8 cellular contexts compared by ENCODE assay signal in genomic region chr11:30585067-30585891, GRCh38. TPM values are rescaled to one million over a fixed set of nuclear protein-coding genes. Genes with fewer than 3 reads are reported as not detected.
A peak's percentile ranks its signal among the peaks of the same experiment; 100 is the strongest.
DNase-seq lines count a peak whose midpoint lies in the region; ATAC-seq and TF ChIP-seq lines count a peak whose summit lies in the region.

No MANE protein-coding gene starts in this region.

- no peak overlapping the region for H3K27ac ChIP-seq in CD8-positive, alpha-beta memory T cell (ENCODE audit: low read depth, low read length)
- H3K27ac ChIP-seq in H9 (ENCODE audit: insufficient read length, low read depth, low read length), result no peak overlapping the region
- no peak overlapping the region for H3K27ac ChIP-seq in osteoblast (ENCODE audit: low read depth, low read length)

- H3K23ac ChIP-seq in H9 (ENCODE audit: insufficient read length, low read depth, low read length), result no peak overlapping the region

- H4K5ac ChIP-seq in H9 (ENCODE audit: insufficient read length, low read depth, low read length), result no peak overlapping the region

- H4K91ac ChIP-seq in H9 (ENCODE audit: insufficient read length, low read depth, low read length), result no peak overlapping the region

- intact Hi-C loops in Right ventricle myocardium inferior (cut with DNase I), result loop anchor here (5.0 kb wide), 2 partner anchors 238 to 272 kb away; no protein-coding TSS in a partner anchor

- POLR2A ChIA-PET in CD8-positive, alpha-beta memory T cell (lab: Charles Lee), result no interaction called here

- peak overlapping the region; percentile 20 for H3K9ac ChIP-seq in H9 (ENCODE audit: extremely low read depth, insufficient read length, low read length)

- no peaks in the 10 kb centered on the region for H3K27me3 ChIP-seq in CD8-positive, alpha-beta memory T cell (ENCODE audit: insufficient read depth, low read length, poor library complexity, severe bottlenecking)
- H3K27me3 ChIP-seq in H9 (ENCODE audit: insufficient read depth, low read length) (peaks cover 7% of the 10 kb centered on the region; the same call in 1 of the 2 replicates), osteoblast (ENCODE audit: insufficient read depth, low read length) (peaks cover 33% of the 10 kb centered on the region)

- no peaks in the 10 kb centered on the region for H3K4me1 ChIP-seq in CD8-positive, alpha-beta memory T cell (ENCODE audit: insufficient read depth, low read length)
- H3K4me1 ChIP-seq in H9 (ENCODE audit: insufficient read depth, low read length) (peaks cover 4% of the 10 kb centered on the region; the same call in 1 of the 2 replicates), osteoblast (ENCODE audit: insufficient read depth, low read length) (no peaks in the 10 kb centered on the region)

- H3K4me1 Mint-ChIP-seq in CD8-positive, alpha-beta memory T cell, result peaks cover 3 to 10% (median 6%) of the 10 kb centered on the region in 3 donors
- H3K4me1 Mint-ChIP-seq in H9, result peaks cover 19 to 29% of the 10 kb centered on the region in 2 experiments

- H3K79me1 ChIP-seq in H9 (ENCODE audit: insufficient read depth, low read depth, low read length, poor library complexity, severe bottlenecking), result no peaks in the 10 kb centered on the region

- H2BK20ac ChIP-seq in H9 (ENCODE audit: low read depth, low read length, poor library complexity, severe bottlenecking), result no peak overlapping the region

- H3K4me2 ChIP-seq in H9 (ENCODE audit: insufficient read depth, insufficient read length, low read length) (peak overlapping the region; percentile 85), osteoblast (ENCODE audit: insufficient read depth, low read length) (peak overlapping the region; percentile 36)

- H3K9me3 Mint-ChIP-seq in CD8-positive, alpha-beta memory T cell, result peaks cover 0 to 6% (median 0%) of the 10 kb centered on the region in 5 donors
- H3K9me3 Mint-ChIP-seq in H9, result no peaks in the 10 kb centered on the region; a peak in 1 of 5 replicates

- peaks cover 0 to 2% (median 0%) of the 10 kb centered on the region in 3 donors for H3K36me3 Mint-ChIP-seq in CD8-positive, alpha-beta memory T cell
- H3K36me3 Mint-ChIP-seq in H9 (ENCODE audit: insufficient read depth in 1 of 3, low read depth in 3 of 3), result peaks cover 0 to under 1% (median 0%) of the 10 kb centered on the region in 3 experiments; a peak in 2 of 7 replicates

- TF ChIP-seq CTCF in H9 (conservative IDR thresholded peaks at IDR 0.05) (no peak), osteoblast (IDR thresholded peaks at IDR 0.05; ENCODE audit: extremely low read depth, low read depth, low read length) (no peak)

- no peaks in the 10 kb centered on the region for H4K20me1 ChIP-seq in H9 (ENCODE audit: control insufficient read depth, insufficient read depth, insufficient read length)
- no peaks in the 10 kb centered on the region for H4K20me1 ChIP-seq in osteoblast (ENCODE audit: insufficient read depth, low read length)

- H2BK5ac ChIP-seq in H9 (ENCODE audit: insufficient read length, low read length), result no peak overlapping the region

- H2BK12ac ChIP-seq in H9 (ENCODE audit: insufficient read length, low read depth, low read length), result peak overlapping the region; percentile 78

- no peak overlapping the region for H3K4ac ChIP-seq in H9 (ENCODE audit: low read depth, low read length)

- H3K79me2 ChIP-seq in H9 (ENCODE audit: insufficient read depth, low read length) (peaks cover 2% of the 10 kb centered on the region; the same call in 1 of the 2 replicates), osteoblast (ENCODE audit: insufficient read depth, low read length) (no peaks in the 10 kb centered on the region)

- peak overlapping the region in 2 of 8 donors; percentile 43 to 82 for H3K27ac Mint-ChIP-seq in CD8-positive, alpha-beta memory T cell
- 0 out of 7 replicates have a peak overlapping the region, but pooled peaks of 1 of the 3 experiments have one; percentile 22 for H3K27ac Mint-ChIP-seq in H9

- H3K36me3 ChIP-seq in CD8-positive, alpha-beta memory T cell (ENCODE audit: insufficient read depth, low read length), result no peaks in the 10 kb centered on the region
- no peaks in the 10 kb centered on the region for H3K36me3 ChIP-seq in osteoblast (ENCODE audit: insufficient read depth, low read length)

- H2AK5ac ChIP-seq in H9 (ENCODE audit: insufficient read length, low read length), result no peak overlapping the region

- no peak overlapping the region for H3K18ac ChIP-seq in H9 (ENCODE audit: insufficient read length, low read depth, low read length)

- peaks cover 21% of the 10 kb centered on the region for H3K23me2 ChIP-seq in H9 (ENCODE audit: insufficient read length, low read depth, low read length, poor library complexity, severe bottlenecking)

- H3K27me3 Mint-ChIP-seq in CD8-positive, alpha-beta memory T cell, result peaks cover 19 to 48% of the 10 kb centered on the region in 2 donors
- H3K27me3 Mint-ChIP-seq in H9 (ENCODE audit: low read depth), result peaks cover 64% of the 10 kb centered on the region

- no peak overlapping the region for H2BK120ac ChIP-seq in H9 (ENCODE audit: low read depth, low read length, poor library complexity, severe bottlenecking)

- CTCF ChIA-PET in CD8-positive, alpha-beta memory T cell (lab: Charles Lee), result no interaction called here

- no peaks in the 10 kb centered on the region for H3K9me3 ChIP-seq in CD8-positive, alpha-beta memory T cell (ENCODE audit: low read length)
- H3K9me3 ChIP-seq in H9 (ENCODE audit: control insufficient read depth, low read depth, low read length) (no peaks in the 10 kb centered on the region), osteoblast (ENCODE audit: low read depth, low read length) (no peaks in the 10 kb centered on the region)

- H3K56ac ChIP-seq in H9 (ENCODE audit: insufficient read length, low read depth, low read length), result no peak overlapping the region

- no CpG with 5 or more reads among the region's 76 CpGs for WGBS in H9 (ENCODE audit: extremely low coverage, insufficient read length, low lambda C conversion rate)

- no peak overlapping the region for H3K4me3 ChIP-seq in CD8-positive, alpha-beta memory T cell (ENCODE audit: low read length)
- peak overlapping the region; percentile 25 for H3K4me3 ChIP-seq in osteoblast (ENCODE audit: insufficient read depth, low read length)

- H2AFZ ChIP-seq in H9 (ENCODE audit: low read length) (no peak overlapping the region), osteoblast (ENCODE audit: low read length) (no peak overlapping the region)

- peak overlapping the region in 6 of 7 donors; percentile 48 to 80 (median 68) for H3K4me3 Mint-ChIP-seq in CD8-positive, alpha-beta memory T cell
- H3K4me3 Mint-ChIP-seq in H9, result peak overlapping the region; percentile 55 to 92

- no peak overlapping the region for H3T11ph ChIP-seq in H9 (ENCODE audit: low read length)

- H2BK15ac ChIP-seq in H9 (ENCODE audit: low read depth, low read length), result no peak overlapping the region

- DNase-seq in CD8-positive, alpha-beta memory T cell, result peak in 1 of 5 donors; percentile 3
- peak; percentile 51 for DNase-seq in H9
- peak; percentile 56 for DNase-seq in activated CD8-positive, alpha-beta memory T cell treated with anti-CD3 and anti-CD28 coated beads, Interleukin-2, amount 50 U/mL, for 48 hours
- peak; percentile 67 for DNase-seq in Right ventricle myocardium inferior (ENCODE audit: missing footprints)
- DNase-seq in osteoblast (ENCODE audit: insufficient read length, low spot score, missing footprints), result peak; percentile 77
- no peak for DNase-seq in Kasumi-1 (lab: John Stamatoyannopoulos, UW)
- no peak for DNase-seq in NCI-H2081 (lab: John Stamatoyannopoulos, UW)
- no peak for DNase-seq in T1000 (lab: John Stamatoyannopoulos, UW)

- H3K14ac ChIP-seq in H9 (ENCODE audit: insufficient read depth, low read length), result no peak overlapping the region

- no peak overlapping the region for H4K8ac ChIP-seq in H9 (replicated peaks; ENCODE audit: insufficient read length, low read depth, low read length)

- ATAC-seq in Right ventricle myocardium inferior, result peak; percentile 56

RNA-seq across cellular contexts. Expression of gene MPPED2, which starts 0.9 kb away (rescaled TPM):
- not detected for total RNA-seq in CD8-positive, alpha-beta memory T cell
- 1.1 TPM for polyA plus RNA-seq in CD8-positive, alpha-beta memory T cell
- 2.6 and 4.7 TPM in 2 replicates for total RNA-seq in H9 (2021)
- total RNA-seq in Right ventricle myocardium inferior, result 9.7 TPM
- total RNA-seq in osteoblast, result 1.2 and 2.2 TPM in 2 replicates

Comparison
In these comparisons a context has a peak if more than half of its experiments do, and no peak if none do; other contexts are left out.
1. DNase-seq: peak in H9 (single experiment), activated CD8-positive, alpha-beta memory T cell treated with anti-CD3 and anti-CD28 coated beads, Interleukin-2, amount 50 U/mL, for 48 hours (single experiment), Right ventricle myocardium inferior (single experiment) and osteoblast (single experiment); none in Kasumi-1 (0 of 2), NCI-H2081 (0 of 2) and T1000 (single experiment).